Comparison of ENCODE assay signal across 22 cellular contexts in genomic region chr1:2460203-2460602, GRCh38. TPM values are rescaled to one million over a fixed set of nuclear protein-coding genes. Genes with fewer than 3 reads are reported as not detected.
DNase-seq lines count a peak whose midpoint lies in the region; ATAC-seq and TF ChIP-seq lines count a peak whose summit lies in the region.
"Had no signal": no experiment of that assay in that cellular context is flagged by ENCODE, and none has a peak within 500 bp of the region (broad histone marks: within the 10 kb centered on the region; RNA-seq: fewer than 3 reads in every experiment).

No MANE protein-coding gene starts in this region.

- CTCF ChIA-PET in RWPE1 (lab: Yijun Ruan, JAX) = no interaction called here
- CTCF ChIA-PET in GM10248 (lab: Yijun Ruan, JAX) = no interaction called here

- H3K4me3 ChIP-seq in left ventricle myocardium inferior (no peak overlapping the region), dorsolateral prefrontal cortex (peak overlapping the region in 1 of 59 donors; percentile 4)
- H3K4me3 ChIP-seq: A549, MG63 had no signal

- peak; percentile 4 for ATAC-seq in Right ventricle myocardium inferior
- ATAC-seq in GM21390 (IDR thresholded peaks at IDR 0.05; ENCODE audit: unreplicated experiment) = no peak
- ATAC-seq in left lobe of liver = no peak

- H3K27me3 ChIP-seq in left ventricle myocardium inferior (ENCODE audit: low read depth) (peaks cover 81% of the 10 kb centered on the region), dorsolateral prefrontal cortex (peaks cover 0 to 9% (median 0%) of the 10 kb centered on the region in 45 donors)
- H3K27me3 ChIP-seq: MG63 had no signal

- H3K9me3 ChIP-seq in left ventricle myocardium inferior (replicated peaks) = no peaks in the 10 kb centered on the region
- H3K9me3 ChIP-seq: A549, MG63 had no signal

- H3K27ac ChIP-seq in left ventricle myocardium inferior (replicated peaks) (no peak overlapping the region), RWPE1 (peak overlapping the region; percentile 53), dorsolateral prefrontal cortex (peak overlapping the region in 52 of 59 donors; percentile 7 to 87 (median 71))
- H3K27ac ChIP-seq: A549, HL-60 had no signal

- H3K36me3 ChIP-seq in left ventricle myocardium inferior = no peaks in the 10 kb centered on the region
- H3K36me3 ChIP-seq: MG63 had no signal

- DNase-seq in Right ventricle myocardium inferior (ENCODE audit: missing footprints) (no peak), left ventricle myocardium inferior (no peak), RWPE1 (ENCODE audit: low spot score) (no peak), dorsolateral prefrontal cortex (no peak), GM10248 (ENCODE audit: extremely low spot score) (no peak), activated gamma-delta T cell (lab: John Stamatoyannopoulos, UW) (no peak), left lobe of liver (ENCODE audit: low spot score) (no peak)
- DNase-seq: CD8-positive, alpha-beta memory T cell; DMS79 treated with DMSO at 0.1 percent for 48 hours; H9; Kasumi-1; NCI-H1092; NCI-H1694; NCI-H2107; NCI-H510A treated with DMSO at 0.1 percent for 48 hours; NCI-H82; OCI-M1 had no signal

- intact Hi-C loops in Right ventricle myocardium inferior (cut with DNase I) = no loop called here
- intact Hi-C loops in left ventricle myocardium inferior (cut with micrococcal nuclease) = no loop called here
- intact Hi-C loops in dorsolateral prefrontal cortex (cut with DNase I) = no loop called here

- TF ChIP-seq CTCF in left ventricle myocardium inferior (IDR thresholded peaks at IDR 0.05; ENCODE audit: borderline replicate concordance) (no peak), RWPE1 (conservative IDR thresholded peaks at IDR 0.05; ENCODE audit: low read depth) (no peak), dorsolateral prefrontal cortex (IDR thresholded peaks at IDR 0.05 in 54 of 56, conservative IDR thresholded peaks at IDR 0.05 in 2 of 56; ENCODE audit: low read depth in 1 of 56, partially characterized antibody in 56 of 56) (no peak), GM10248 (IDR thresholded peaks at IDR 0.05; ENCODE audit: control extremely low read depth, extremely low read depth, low read depth, missing control alignments) (no peak)

- H3K4me1 ChIP-seq in left ventricle myocardium inferior = peaks cover 12% of the 10 kb centered on the region
- H3K4me1 ChIP-seq: A549 had no signal

- POLR2A ChIA-PET in RWPE1 (lab: Yijun Ruan, JAX; ENCODE audit: low non-redundant PET) = no interaction called here
- POLR2A ChIA-PET in GM10248 (lab: Yijun Ruan, JAX) = no interaction called here

RNA-seq across cellular contexts. Expression of gene PLCH2, which starts 15.9 kb away (rescaled TPM):
- 0.46 TPM for total RNA-seq in Right ventricle myocardium inferior
- 0.16 TPM for total RNA-seq in left ventricle myocardium inferior
- total RNA-seq in dorsolateral prefrontal cortex = 10 to 100 TPM; 15.5 to 43.3 (median 25.0) TPM
- 3.4 TPM for total RNA-seq in left lobe of liver
- total RNA-seq: SK-MEL-5 had no signal

RNA-seq across cellular contexts. Expression of gene PEX10, which starts 47.8 kb away (rescaled TPM):
- 14.5 TPM for total RNA-seq in Right ventricle myocardium inferior
- total RNA-seq in left ventricle myocardium inferior = 15.8 TPM
- total RNA-seq in dorsolateral prefrontal cortex = 10 to 100 TPM; 15.4 to 34.4 (median 24.5) TPM
- total RNA-seq in left lobe of liver = 10.3 TPM
